ENCODE assay signal across 16 cellular contexts in genomic region chr1:211843507-211844298, GRCh38. TPM values are rescaled to one million over a fixed set of nuclear protein-coding genes. Genes with fewer than 3 reads are reported as not detected.
A peak's percentile ranks its signal among the peaks of the same experiment; 100 is the strongest.
DNase-seq lines count a peak whose midpoint lies in the region; ATAC-seq, FAIRE-seq and TF ChIP-seq lines count a peak whose summit lies in the region.
"Had no signal": no experiment of that assay in that cellular context is flagged by ENCODE, and none has a peak within 500 bp of the region (broad histone marks: within the 10 kb centered on the region; RNA-seq: fewer than 3 reads in every experiment).

No MANE protein-coding gene starts in this region.

- H3K4me3 Mint-ChIP-seq in CD4-positive, CD25-positive, alpha-beta regulatory T cell, result peak overlapping the region in 2 of 4 donors; percentile 26 to 45
- H3K4me3 Mint-ChIP-seq in central memory CD8-positive, alpha-beta T cell, result peak overlapping the region; percentile 50
- no peak overlapping the region for H3K4me3 Mint-ChIP-seq in activated T-helper 2 cell treated with anti-CD3 and anti-CD28 coated beads, Interferon-gamma antibody, Interleukin-2, Interleukin-4, amounts not matched to agents 10 μg/mL and 5 μg/mL and 100 μg/mL, durations not matched to agents 14 hours and 24 hours and 36 hours (ENCODE audit: low read depth)

- H3K36me3 Mint-ChIP-seq in CD4-positive, CD25-positive, alpha-beta regulatory T cell, result peaks cover 5% of the 10 kb centered on the region
- H3K36me3 Mint-ChIP-seq in central memory CD8-positive, alpha-beta T cell (ENCODE audit: insufficient read depth), result no peaks in the 10 kb centered on the region
- H3K36me3 Mint-ChIP-seq in activated T-helper 2 cell treated with anti-CD3 and anti-CD28 coated beads, Interferon-gamma antibody, Interleukin-2, Interleukin-4, amounts not matched to agents 10 μg/mL and 5 μg/mL and 100 μg/mL, durations not matched to agents 14 hours and 24 hours and 36 hours (ENCODE audit: low read depth), result peaks cover 2% of the 10 kb centered on the region

- peak overlapping the region; percentile 63 to 91 (median 79) for H3K27ac Mint-ChIP-seq in CD4-positive, CD25-positive, alpha-beta regulatory T cell
- peak overlapping the region; percentile 57 for H3K27ac Mint-ChIP-seq in central memory CD8-positive, alpha-beta T cell (ENCODE audit: low read depth)
- H3K27ac Mint-ChIP-seq in activated T-helper 2 cell treated with anti-CD3 and anti-CD28 coated beads, Interferon-gamma antibody, Interleukin-2, Interleukin-4, amounts not matched to agents 10 μg/mL and 5 μg/mL and 100 μg/mL, durations not matched to agents 14 hours and 24 hours and 36 hours, result no peak overlapping the region
- H3K27ac Mint-ChIP-seq: progenitor cell of endocrine pancreas had no signal

- H3K27me3 Mint-ChIP-seq in CD4-positive, CD25-positive, alpha-beta regulatory T cell, result peaks cover 10% of the 10 kb centered on the region
- H3K27me3 Mint-ChIP-seq in central memory CD8-positive, alpha-beta T cell, result no peaks in the 10 kb centered on the region
- H3K27me3 Mint-ChIP-seq in activated T-helper 2 cell treated with anti-CD3 and anti-CD28 coated beads, Interferon-gamma antibody, Interleukin-2, Interleukin-4, amounts not matched to agents 10 μg/mL and 5 μg/mL and 100 μg/mL, durations not matched to agents 14 hours and 24 hours and 36 hours (ENCODE audit: low read depth), result peaks cover 3% of the 10 kb centered on the region
- H3K27me3 Mint-ChIP-seq: progenitor cell of endocrine pancreas had no signal

- H3K4me3 ChIP-seq in A549 (no peak overlapping the region), NB4 (ENCODE audit: low read depth, low read length) (no peak overlapping the region)
- H3K4me3 ChIP-seq in CD4-positive, CD25-positive, alpha-beta regulatory T cell (ENCODE audit: low read depth, low read length), result peak overlapping the region; percentile 33
- H3K4me3 ChIP-seq: gastrocnemius medialis had no signal

- H3K27ac ChIP-seq in A549, result no peak overlapping the region
- no peak overlapping the region for H3K27ac ChIP-seq in CD4-positive, CD25-positive, alpha-beta regulatory T cell (ENCODE audit: insufficient read depth, low read length, poor library complexity, severe bottlenecking)
- H3K27ac ChIP-seq: gastrocnemius medialis had no signal

- POLR2A ChIA-PET in A549 (lab: Yijun Ruan, JAX), result no interaction called here

- TF ChIP-seq POLR2A in A549 (IDR thresholded peaks at IDR 0.05; ENCODE audit: low read length) (no peak), NB4 (IDR thresholded peaks at IDR 0.05; ENCODE audit: extremely low read depth, insufficient read length) (no peak)

- intact Hi-C loops in activated T-helper 2 cell treated with anti-CD3 and anti-CD28 coated beads, Interferon-gamma antibody, Interleukin-2, Interleukin-4, amounts not matched to agents 10 μg/mL and 5 μg/mL and 100 μg/mL, durations not matched to agents 14 hours and 24 hours and 36 hours (cut with micrococcal nuclease), result no loop called here

- H3K4me2 ChIP-seq in A549, result peak overlapping the region; percentile 28; the same call in 2 of the 3 replicates

- no peaks in the 10 kb centered on the region for H3K9me3 ChIP-seq in A549
- no peaks in the 10 kb centered on the region for H3K9me3 ChIP-seq in CD4-positive, CD25-positive, alpha-beta regulatory T cell (ENCODE audit: control insufficient read depth in 2 of 2, low read length in 2 of 2)
- H3K9me3 ChIP-seq: BE2C, gastrocnemius medialis had no signal

- 74% methylated on average over 7 of the region's 7 CpGs for WGBS in A549 (ENCODE audit: missing lambda C conversion rate)

- CTCF ChIA-PET in A549 (lab: Yijun Ruan, JAX), result interaction anchor here (1.5 to 1.6 kb wide), 3 partner anchors 10 to 192 kb away, joined by 3 to 7 read pairs (median 4); partner anchors contain the start of genes DTL and INTS7

- no peaks in the 10 kb centered on the region for H3K4me1 ChIP-seq in A549
- peaks cover 4% of the 10 kb centered on the region for H3K4me1 ChIP-seq in CD4-positive, CD25-positive, alpha-beta regulatory T cell (ENCODE audit: control insufficient read depth, insufficient read depth, low read length, poor library complexity, severe bottlenecking)
- H3K4me1 ChIP-seq: BE2C had no signal

- TF ChIP-seq RAD21 in A549 (conservative IDR thresholded peaks at IDR 0.05 in 1 of 2, IDR thresholded peaks at IDR 0.05 in 1 of 2), result no peak

- no peak for TF ChIP-seq CTCF in A549 (IDR thresholded peaks at IDR 0.05)
- no peak for TF ChIP-seq CTCF in NB4 (IDR thresholded peaks at IDR 0.05; ENCODE audit: low read depth, low read length)

- peaks cover 0 to 2% (median 0%) of the 10 kb centered on the region in 7 donors for H3K9me3 Mint-ChIP-seq in CD4-positive, CD25-positive, alpha-beta regulatory T cell
- peaks cover 5% of the 10 kb centered on the region for H3K9me3 Mint-ChIP-seq in central memory CD8-positive, alpha-beta T cell
- no peaks in the 10 kb centered on the region for H3K9me3 Mint-ChIP-seq in activated T-helper 2 cell treated with anti-CD3 and anti-CD28 coated beads, Interferon-gamma antibody, Interleukin-2, Interleukin-4, amounts not matched to agents 10 μg/mL and 5 μg/mL and 100 μg/mL, durations not matched to agents 14 hours and 24 hours and 36 hours

- TF ChIP-seq EP300 in A549 (IDR thresholded peaks at IDR 0.05), result no peak

- FAIRE-seq in A549 (lab: Jason Lieb, UNC), result peak; percentile 49

- no peak for ATAC-seq in A549
- ATAC-seq in CD4-positive, CD25-positive, alpha-beta regulatory T cell (ENCODE audit: low read depth in 2 of 2), result no peak
- ATAC-seq in central memory CD8-positive, alpha-beta T cell (replicated peaks; ENCODE audit: extremely low read depth, poor library complexity, severe bottlenecking), result no peak
- ATAC-seq in GM21515 (IDR thresholded peaks at IDR 0.05; ENCODE audit: unreplicated experiment), result no peak
- ATAC-seq: gastrocnemius medialis had no signal

- H3K4me1 Mint-ChIP-seq in CD4-positive, CD25-positive, alpha-beta regulatory T cell, result peaks cover 11 to 22% (median 15%) of the 10 kb centered on the region in 4 donors
- H3K4me1 Mint-ChIP-seq in central memory CD8-positive, alpha-beta T cell, result peaks cover 16% of the 10 kb centered on the region
- peaks cover 31% of the 10 kb centered on the region for H3K4me1 Mint-ChIP-seq in activated T-helper 2 cell treated with anti-CD3 and anti-CD28 coated beads, Interferon-gamma antibody, Interleukin-2, Interleukin-4, amounts not matched to agents 10 μg/mL and 5 μg/mL and 100 μg/mL, durations not matched to agents 14 hours and 24 hours and 36 hours (ENCODE audit: low read depth)

- H3K36me3 ChIP-seq in CD4-positive, CD25-positive, alpha-beta regulatory T cell (ENCODE audit: control insufficient read depth, insufficient read depth, low read length), result no peaks in the 10 kb centered on the region
- H3K36me3 ChIP-seq: BE2C, gastrocnemius medialis had no signal

- DNase-seq in A549 (ENCODE audit: low read depth in 1 of 2, low spot score in 1 of 2), result no peak
- no peak for DNase-seq in CD4-positive, CD25-positive, alpha-beta regulatory T cell
- peak; percentile 51 for DNase-seq in NB4 (ENCODE audit: low read depth)
- no peak for DNase-seq in central memory CD8-positive, alpha-beta T cell (ENCODE audit: low spot score in 2 of 2)
- DNase-seq in NCI-H1048 (lab: John Stamatoyannopoulos, UW), result no peak
- DNase-seq in activated T-helper 2 cell treated with anti-CD3 and anti-CD28 coated beads, Interferon-gamma antibody, Interleukin-2, Interleukin-4, amounts not matched to agents 10 μg/mL and 5 μg/mL and 100 μg/mL, durations not matched to agents 14 hours and 24 hours and 36 hours (ENCODE audit: low spot score), result no peak
- DNase-seq: activated CD4-positive, alpha-beta T cell treated with anti-CD3 and anti-CD28 coated beads, Interleukin-2, amount 50 U/mL, for 48 hours; amygdala; BE2C; DMS53; gastrocnemius medialis; NCI-H1436 treated with DMSO at 0.1 percent for 48 hours; NCI-H2227 treated with DMSO at 0.1 percent for 48 hours; SIG-M5 had no signal

- no peaks in the 10 kb centered on the region for H3K27me3 ChIP-seq in CD4-positive, CD25-positive, alpha-beta regulatory T cell (ENCODE audit: control insufficient read depth, insufficient read depth, low read length)
- H3K27me3 ChIP-seq: BE2C, gastrocnemius medialis had no signal

TF ChIP-seq in A549, 52 proteins besides CTCF, POLR2A, EP300 and RAD21 (continues in another document):
- TF ChIP-seq PHF8 (IDR thresholded peaks at IDR 0.05; ENCODE audit: borderline replicate concordance, low read depth) (no peak), ZNF302 (CRISPR knock-in tag; IDR thresholded peaks at IDR 0.05) (no peak), FOSL2 (IDR thresholded peaks at IDR 0.05) (no peak), FOSL2 (CRISPR knock-in tag; IDR thresholded peaks at IDR 0.05) (no peak), ZC3H11A (IDR thresholded peaks at IDR 0.05) (no peak), PBX3 (IDR thresholded peaks at IDR 0.05) (no peak), SMC3 (IDR thresholded peaks at IDR 0.05) (no peak), POLR2AphosphoS2 (conservative IDR thresholded peaks at IDR 0.05; ENCODE audit: low read length) (no peak), HOXA7 (CRISPR knock-in tag; IDR thresholded peaks at IDR 0.05) (no peak)
- TF ChIP-seq, protein P1, sequence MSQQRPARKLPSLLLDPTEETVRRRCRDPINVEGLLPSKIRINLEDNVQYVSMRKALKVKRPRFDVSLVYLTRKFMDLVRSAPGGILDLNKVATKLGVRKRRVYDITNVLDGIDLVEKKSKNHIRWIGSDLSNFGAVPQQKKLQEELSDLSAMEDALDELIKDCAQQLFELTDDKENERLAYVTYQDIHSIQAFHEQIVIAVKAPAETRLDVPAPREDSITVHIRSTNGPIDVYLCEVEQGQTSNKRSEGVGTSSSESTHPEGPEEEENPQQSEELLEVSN (IDR thresholded peaks at IDR 0.05; ENCODE audit: borderline replicate concordance, low read depth), result no peak

RNA-seq across cellular contexts. Expression of gene LPGAT1, which starts 13.1 kb away (rescaled TPM):
- polyA plus RNA-seq in A549 (2011; rRNA removed) (48.0 and 48.5 TPM in 2 replicates), A549 (2017; fragmentation: RNase III; extraction: RNeasy Plus Mini Kit Qiagen cat#74134 plus additional on column Dnase treatment) (27.7 to 32.3 TPM (median 30.1 TPM) in 3 replicates)
- polyA plus RNA-seq in A549 (2012; cell fraction: cytosol; rRNA removed), result 6.1 and 11.4 TPM in 2 replicates
- polyA plus RNA-seq in A549 (2012; cell fraction: nucleus; rRNA removed), result 3.9 and 6.9 TPM in 2 replicates
- 38.2 and 39.6 TPM in 2 replicates for polyA minus RNA-seq in A549 (2011; rRNA and poly(A)+ RNA removed)
- total RNA-seq in CD4-positive, CD25-positive, alpha-beta regulatory T cell, result 24.1 TPM
- 1 to 10 TPM; 6.8 to 9.8 (median 7.5) TPM for polyA plus RNA-seq in CD4-positive, CD25-positive, alpha-beta regulatory T cell
- 27.8 and 31.1 TPM in 2 replicates for total RNA-seq in activated T-helper 2 cell treated with anti-CD3 and anti-CD28 coated beads, Interferon-gamma antibody, Interleukin-2, Interleukin-4, amounts not matched to agents 10 μg/mL and 5 μg/mL and 100 μg/mL, durations not matched to agents 14 hours and 24 hours and 36 hours
